9 cellular contexts compared by ENCODE assay signal in the genomic region with DNA sequence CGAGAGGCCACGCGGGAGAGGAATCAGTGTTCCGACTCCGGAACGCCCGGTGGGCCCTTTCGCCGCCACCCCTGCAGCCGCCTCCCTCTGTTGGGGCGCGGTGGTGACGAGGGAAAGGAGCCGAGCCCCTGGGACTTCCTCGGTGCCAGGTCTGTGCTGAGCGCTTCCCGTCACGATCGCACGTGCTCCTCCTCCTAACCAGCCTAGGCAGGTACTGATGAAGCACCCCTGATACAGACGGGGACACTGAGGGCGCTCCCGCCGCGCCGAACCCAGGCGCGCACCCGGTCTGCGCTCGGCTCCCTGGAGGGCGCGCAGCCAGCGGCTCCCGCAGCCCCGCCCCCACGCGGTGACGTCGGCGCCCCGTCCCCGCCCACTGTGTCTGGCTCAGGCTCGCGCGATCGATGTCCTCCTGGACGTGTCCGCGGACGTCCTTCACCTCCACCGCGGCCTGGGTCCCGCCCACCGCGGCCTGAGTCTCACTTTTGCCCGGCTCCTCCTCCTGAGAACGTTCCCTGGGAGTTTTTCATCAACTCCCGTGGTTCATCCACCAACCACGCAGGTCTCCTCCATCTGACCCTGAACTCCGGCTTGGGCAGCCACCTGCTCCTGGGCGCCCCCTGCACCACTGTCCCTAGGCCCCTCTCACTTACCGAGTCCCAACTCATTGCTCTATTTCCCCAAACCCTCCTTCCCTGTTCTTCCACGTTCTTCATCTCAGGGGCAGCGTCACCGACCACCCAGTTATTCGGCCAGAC. TPM values are rescaled to one million over a fixed set of nuclear protein-coding genes. Genes with fewer than 3 reads are reported as not detected.
DNase-seq lines count a peak whose midpoint lies in the region; ATAC-seq, FAIRE-seq and TF ChIP-seq lines count a peak whose summit lies in the region.
"Had no signal": no experiment of that assay in that cellular context is flagged by ENCODE, and none has a peak within 500 bp of the region (broad histone marks: within the 10 kb centered on the region; RNA-seq: fewer than 3 reads in every experiment).

No MANE protein-coding gene starts in this region.

- DNase-seq in CD4-positive, alpha-beta memory T cell, result peak in 4 of 5 donors; percentile 42 to 50 (median 44)
- DNase-seq in activated naive CD8-positive, alpha-beta T cell treated with anti-CD3 and anti-CD28 coated beads, Interleukin-2, amount 10 ng/mL, durations not matched to agents 7 days and 5 days, result peak; percentile 90
- DNase-seq in left ventricle myocardium superior (peak; percentile 80), progenitor cell of endocrine pancreas (ENCODE audit: low spot score, unreplicated experiment) (peak; percentile 93), urothelium cell line (ENCODE audit: low spot score) (peak; percentile 94)

- CTCF ChIA-PET in CD4-positive, alpha-beta memory T cell (lab: Charles Lee; ENCODE audit: partially characterized antibody), result no interaction called here

- peak overlapping the region; percentile 56 for H3K9ac ChIP-seq in HUES64 (ENCODE audit: low read depth, low read length)

- H3K27me3 ChIP-seq in CD4-positive, alpha-beta memory T cell (ENCODE audit: insufficient read depth, low read length), result peaks cover 6% of the 10 kb centered on the region
- peaks cover 36% of the 10 kb centered on the region for H3K27me3 ChIP-seq in HUES64 (ENCODE audit: insufficient read depth, low read length)

- H3K36me3 ChIP-seq in CD4-positive, alpha-beta memory T cell (ENCODE audit: insufficient read depth, low read length), result no peaks in the 10 kb centered on the region
- H3K36me3 ChIP-seq in HUES64 (ENCODE audit: insufficient read depth, low read length), result no peaks in the 10 kb centered on the region

- H3K27ac ChIP-seq in CD4-positive, alpha-beta memory T cell (ENCODE audit: low read depth, low read length), result no peak overlapping the region
- H3K27ac ChIP-seq in HUES64 (ENCODE audit: low read depth, low read length), result no peak overlapping the region

- H3K4me3 ChIP-seq in CD4-positive, alpha-beta memory T cell (ENCODE audit: low read length in 2 of 2), result peak overlapping the region; percentile 9 to 42
- peak overlapping the region; percentile 75 for H3K4me3 ChIP-seq in HUES64 (ENCODE audit: low read length)

- ATAC-seq in GM19455 (IDR thresholded peaks at IDR 0.05; ENCODE audit: unreplicated experiment) (peak; percentile 63), SK-N-SH treated with all-trans-retinoic acid at 6 μM for 48 hours (peak; percentile 94), left ventricle myocardium superior (peak; percentile 95)
- peak; percentile 86 for ATAC-seq in activated naive CD8-positive, alpha-beta T cell treated with anti-CD3 and anti-CD28 coated beads, Interleukin-2, amount 10 ng/mL, durations not matched to agents 7 days and 5 days (ENCODE audit: low read depth)

- WGBS in HUES64, result 7% methylated on average over 67 of the region's 67 CpGs

- TF ChIP-seq CTCF in progenitor cell of endocrine pancreas (IDR thresholded peaks at IDR 0.05; ENCODE audit: unreplicated experiment), result peak; percentile 8

- peaks cover 15% of the 10 kb centered on the region for H3K4me1 ChIP-seq in CD4-positive, alpha-beta memory T cell (ENCODE audit: insufficient read depth, low read length)
- H3K4me1 ChIP-seq in HUES64 (ENCODE audit: insufficient read depth, low read length), result no peaks in the 10 kb centered on the region

- no peaks in the 10 kb centered on the region for H3K9me3 ChIP-seq in CD4-positive, alpha-beta memory T cell (ENCODE audit: control insufficient read depth in 1 of 2, low read length in 2 of 2)
- no peaks in the 10 kb centered on the region for H3K9me3 ChIP-seq in HUES64 (ENCODE audit: insufficient read depth, low read depth, low read length)

- H3K27ac Mint-ChIP-seq in CD4-positive, alpha-beta memory T cell, result peak overlapping the region in 3 of 7 donors; percentile 57 to 65 (median 60)
- peak overlapping the region; percentile 42 for H3K27ac Mint-ChIP-seq in activated naive CD8-positive, alpha-beta T cell treated with anti-CD3 and anti-CD28 coated beads, Interleukin-2, amount 10 ng/mL, durations not matched to agents 7 days and 5 days
- peak overlapping the region; percentile 63 for H3K27ac Mint-ChIP-seq in progenitor cell of endocrine pancreas

- intact Hi-C loops in CD4-positive, alpha-beta memory T cell (cut with micrococcal nuclease), result no loop called here
- intact Hi-C loops in left ventricle myocardium superior (cut with micrococcal nuclease), result no loop called here

- peak; percentile 95 for FAIRE-seq in urothelium cell line (lab: Jason Lieb, UNC)

- H3K9me3 Mint-ChIP-seq in CD4-positive, alpha-beta memory T cell, result peaks cover 0 to 6% (median 0%) of the 10 kb centered on the region in 8 donors
- no peaks in the 10 kb centered on the region for H3K9me3 Mint-ChIP-seq in activated naive CD8-positive, alpha-beta T cell treated with anti-CD3 and anti-CD28 coated beads, Interleukin-2, amount 10 ng/mL, durations not matched to agents 7 days and 5 days
- no peaks in the 10 kb centered on the region for H3K9me3 Mint-ChIP-seq in progenitor cell of endocrine pancreas (ENCODE audit: low read depth)

- H3K36me3 Mint-ChIP-seq in CD4-positive, alpha-beta memory T cell, result peaks cover 0 to 3% of the 10 kb centered on the region in 2 donors
- H3K36me3 Mint-ChIP-seq in activated naive CD8-positive, alpha-beta T cell treated with anti-CD3 and anti-CD28 coated beads, Interleukin-2, amount 10 ng/mL, durations not matched to agents 7 days and 5 days, result no peaks in the 10 kb centered on the region
- H3K36me3 Mint-ChIP-seq in progenitor cell of endocrine pancreas (ENCODE audit: insufficient read depth), result no peaks in the 10 kb centered on the region

- H3K4me1 Mint-ChIP-seq in CD4-positive, alpha-beta memory T cell, result peaks cover 6 to 16% (median 11%) of the 10 kb centered on the region in 4 donors
- peaks cover 11% of the 10 kb centered on the region for H3K4me1 Mint-ChIP-seq in activated naive CD8-positive, alpha-beta T cell treated with anti-CD3 and anti-CD28 coated beads, Interleukin-2, amount 10 ng/mL, durations not matched to agents 7 days and 5 days
- peaks cover 5% of the 10 kb centered on the region for H3K4me1 Mint-ChIP-seq in progenitor cell of endocrine pancreas (ENCODE audit: low read depth)

- peaks cover 27 to 46% of the 10 kb centered on the region in 2 donors for H3K27me3 Mint-ChIP-seq in CD4-positive, alpha-beta memory T cell
- peaks cover 32% of the 10 kb centered on the region for H3K27me3 Mint-ChIP-seq in activated naive CD8-positive, alpha-beta T cell treated with anti-CD3 and anti-CD28 coated beads, Interleukin-2, amount 10 ng/mL, durations not matched to agents 7 days and 5 days
- peaks cover 51% of the 10 kb centered on the region for H3K27me3 Mint-ChIP-seq in progenitor cell of endocrine pancreas

- peak overlapping the region; percentile 64 to 91 (median 87) for H3K4me3 Mint-ChIP-seq in CD4-positive, alpha-beta memory T cell
- H3K4me3 Mint-ChIP-seq in activated naive CD8-positive, alpha-beta T cell treated with anti-CD3 and anti-CD28 coated beads, Interleukin-2, amount 10 ng/mL, durations not matched to agents 7 days and 5 days, result peak overlapping the region; percentile 83
- peak overlapping the region; percentile 85 for H3K4me3 Mint-ChIP-seq in progenitor cell of endocrine pancreas (ENCODE audit: low read depth)

- POLR2A ChIA-PET in CD4-positive, alpha-beta memory T cell (lab: Charles Lee; ENCODE audit: partially characterized antibody), result no interaction called here
- POLR2A ChIA-PET in activated naive CD8-positive, alpha-beta T cell treated with anti-CD3 and anti-CD28 coated beads, Interleukin-2, amount 10 ng/mL, durations not matched to agents 7 days and 5 days (lab: Charles Lee), result interaction anchor here (1.1 kb wide), 1 partner anchor 31 kb away, joined by 3 read pairs; no protein-coding TSS in a partner anchor

RNA-seq across cellular contexts. Expression of gene KLK15, which starts 2.6 kb away (rescaled TPM):
- total RNA-seq in CD4-positive, alpha-beta memory T cell, result not detected
- not detected for polyA plus RNA-seq in CD4-positive, alpha-beta memory T cell
- polyA plus RNA-seq in HUES64 (2013, experiment 1 of 2), result not detected
- not detected for polyA plus RNA-seq in HUES64 (2013, experiment 2 of 2)
- not detected for total RNA-seq in activated naive CD8-positive, alpha-beta T cell treated with anti-CD3 and anti-CD28 coated beads, Interleukin-2, amount 10 ng/mL, durations not matched to agents 7 days and 5 days
- not detected for total RNA-seq in left ventricle myocardium superior
- not detected in 2 replicates for total RNA-seq in progenitor cell of endocrine pancreas
- total RNA-seq: activated CD8-positive, alpha-beta memory T cell treated with anti-CD3 and anti-CD28 coated beads for 36 hours had no signal

RNA-seq across cellular contexts. Expression of gene KLK1, which starts 12.4 kb away (rescaled TPM):
- total RNA-seq in CD4-positive, alpha-beta memory T cell, result not detected
- polyA plus RNA-seq in CD4-positive, alpha-beta memory T cell, result not detected
- 1.1 TPM for polyA plus RNA-seq in HUES64 (2013, experiment 1 of 2)
- 1.1 TPM for polyA plus RNA-seq in HUES64 (2013, experiment 2 of 2)
- total RNA-seq in activated naive CD8-positive, alpha-beta T cell treated with anti-CD3 and anti-CD28 coated beads, Interleukin-2, amount 10 ng/mL, durations not matched to agents 7 days and 5 days, result 1 to 10 TPM; 1.4 to 2.7 TPM
- total RNA-seq in left ventricle myocardium superior, result not detected
- total RNA-seq in progenitor cell of endocrine pancreas, result not detected in 2 replicates

RNA-seq across cellular contexts. Expression of gene KLK3, which starts 18.8 kb away (rescaled TPM):
- total RNA-seq in CD4-positive, alpha-beta memory T cell, result not detected
- polyA plus RNA-seq in CD4-positive, alpha-beta memory T cell, result not detected
- not detected for polyA plus RNA-seq in HUES64 (2013, experiment 1 of 2)
- not detected for polyA plus RNA-seq in HUES64 (2013, experiment 2 of 2)
- total RNA-seq in activated naive CD8-positive, alpha-beta T cell treated with anti-CD3 and anti-CD28 coated beads, Interleukin-2, amount 10 ng/mL, durations not matched to agents 7 days and 5 days, result not detected
- total RNA-seq in left ventricle myocardium superior (not detected), progenitor cell of endocrine pancreas (not detected in 2 replicates)
- total RNA-seq: activated CD8-positive, alpha-beta memory T cell treated with anti-CD3 and anti-CD28 coated beads for 36 hours had no signal

RNA-seq across cellular contexts. Expression of gene KLK2, which starts 37.3 kb away (rescaled TPM):
- not detected for total RNA-seq in CD4-positive, alpha-beta memory T cell
- polyA plus RNA-seq in CD4-positive, alpha-beta memory T cell, result not detected
- polyA plus RNA-seq in HUES64 (2013, experiment 1 of 2), result not detected
- polyA plus RNA-seq in HUES64 (2013, experiment 2 of 2), result not detected
- under 1 TPM in 1 of 2 experiments, not detected in 1; 0.44 TPM for total RNA-seq in activated naive CD8-positive, alpha-beta T cell treated with anti-CD3 and anti-CD28 coated beads, Interleukin-2, amount 10 ng/mL, durations not matched to agents 7 days and 5 days
- total RNA-seq in left ventricle myocardium superior (not detected), progenitor cell of endocrine pancreas (not detected in 2 replicates)
- total RNA-seq: activated CD8-positive, alpha-beta memory T cell treated with anti-CD3 and anti-CD28 coated beads for 36 hours had no signal

RNA-seq across cellular contexts. Expression of gene ACP4, which starts 45.7 kb away (rescaled TPM):
- total RNA-seq in CD4-positive, alpha-beta memory T cell, result not detected
- not detected for polyA plus RNA-seq in CD4-positive, alpha-beta memory T cell
- polyA plus RNA-seq in HUES64 (2013, experiment 1 of 2), result not detected
- polyA plus RNA-seq in HUES64 (2013, experiment 2 of 2), result not detected
- total RNA-seq in activated naive CD8-positive, alpha-beta T cell treated with anti-CD3 and anti-CD28 coated beads, Interleukin-2, amount 10 ng/mL, durations not matched to agents 7 days and 5 days, result not detected
- total RNA-seq in left ventricle myocardium superior, result not detected
- total RNA-seq in progenitor cell of endocrine pancreas, result not detected in 2 replicates
- total RNA-seq: activated CD8-positive, alpha-beta memory T cell treated with anti-CD3 and anti-CD28 coated beads for 36 hours had no signal

Comparison
In these comparisons a context has a peak if more than half of its experiments do, and no peak if none do; other contexts are left out.
1. DNase-seq: peak in every context shown above with its lines; median percentile 94 in urothelium cell line; 93 in progenitor cell of endocrine pancreas; 90 in activated naive CD8-positive, alpha-beta T cell treated with anti-CD3 and anti-CD28 coated beads, Interleukin-2, amount 10 ng/mL, durations not matched to agents 7 days and 5 days; 80 in left ventricle myocardium superior; 44 in CD4-positive, alpha-beta memory T cell.